In the genomic region with DNA sequence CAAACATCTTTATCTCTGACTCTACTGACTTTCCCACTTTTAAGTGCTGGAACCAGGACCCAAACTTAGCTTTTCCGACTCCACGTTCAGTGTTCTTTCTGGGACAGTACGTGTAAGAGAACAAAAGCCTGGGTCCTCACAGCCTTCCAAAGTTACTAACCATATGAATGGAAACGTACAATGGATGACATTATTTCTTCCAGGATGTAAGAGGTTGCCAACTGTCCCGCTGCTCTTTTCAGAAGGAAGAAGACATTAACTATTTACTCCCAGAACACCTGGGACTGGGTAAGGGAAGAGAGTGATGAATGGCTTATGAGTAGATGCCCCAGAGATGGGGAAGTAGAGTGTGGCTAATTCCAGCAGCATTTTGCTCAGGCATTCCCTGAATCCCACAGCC, we compare ENCODE assay signal across 2 cellular contexts.
TF ChIP-seq lines count a peak whose summit lies in the region.

No MANE protein-coding gene starts in this region.

TF ChIP-seq in GM23338, 12 proteins besides CTCF, POLR2A, EP300 and RAD21 (continues in another document):
- TF ChIP-seq ZNF331 (CRISPR knock-in tag; IDR thresholded peaks at IDR 0.05; ENCODE audit: low read depth), result no peak
- TF ChIP-seq CREB1 (CRISPR knock-in tag; IDR thresholded peaks at IDR 0.05; ENCODE audit: low read depth), result no peak
- TF ChIP-seq ZNF114 (CRISPR knock-in tag; IDR thresholded peaks at IDR 0.05), result no peak
- TF ChIP-seq EZH2phosphoT487 (IDR thresholded peaks at IDR 0.05; ENCODE audit: unreplicated experiment), result no peak
- no peak for TF ChIP-seq JUNB (IDR thresholded peaks at IDR 0.05; ENCODE audit: unreplicated experiment)
- no peak for TF ChIP-seq ZNF462 (CRISPR knock-in tag; IDR thresholded peaks at IDR 0.05)
- TF ChIP-seq ETS1 (IDR thresholded peaks at IDR 0.05), result no peak
- no peak for TF ChIP-seq NANOG (IDR thresholded peaks at IDR 0.05; ENCODE audit: borderline replicate concordance)
- no peak for TF ChIP-seq REST (IDR thresholded peaks at IDR 0.05; ENCODE audit: unreplicated experiment)
- no peak for TF ChIP-seq POLR2AphosphoS5 (IDR thresholded peaks at IDR 0.05; ENCODE audit: low read depth)

TF ChIP-seq in H1, 55 proteins besides CTCF, POLR2A, EP300 and RAD21:
- TF ChIP-seq HDAC2 (IDR thresholded peaks at IDR 0.05; ENCODE audit: borderline replicate concordance in 1 of 2, low read depth in 2 of 2, low read length in 2 of 2) (peak in 1 of 2 experiments; percentile 75; a peak in 1 of 4 replicates), ATF2 (IDR thresholded peaks at IDR 0.05; ENCODE audit: low read length) (0 out of 2 replicates have a peak, but pooled peaks have one; percentile 41), TBP (IDR thresholded peaks at IDR 0.05; ENCODE audit: low read depth, low read length) (no peak), YY1 (IDR thresholded peaks at IDR 0.05; ENCODE audit: low read depth, low read length) (0 out of 2 replicates have a peak, but pooled peaks have one; percentile 24), SP1 (IDR thresholded peaks at IDR 0.05; ENCODE audit: low read depth, low read length) (no peak)
